8 cellular contexts compared by ENCODE assay signal in genomic region chr20:45812157-45813005, GRCh38. TPM values are rescaled to one million over a fixed set of nuclear protein-coding genes. Genes with fewer than 3 reads are reported as not detected.
DNase-seq lines count a peak whose midpoint lies in the region; ATAC-seq and TF ChIP-seq lines count a peak whose summit lies in the region.

Gene UBE2C (plus strand): TSS chr20:45812644. CDS start chr20:45812696, 52 bp downstream.

- 3% methylated on average over 65 of the region's 65 CpGs for WGBS in HUES64

- H3K4me1 ChIP-seq in HUES64 (ENCODE audit: insufficient read depth, low read length) (no peaks in the 10 kb centered on the region), OCI-LY1 (ENCODE audit: insufficient read depth, low read length, severe bottlenecking) (peaks cover 11% of the 10 kb centered on the region)

- H4K20me1 ChIP-seq in OCI-LY1 (ENCODE audit: insufficient read depth, low read length) = no peaks in the 10 kb centered on the region

- CTCF ChIA-PET in Calu3 (lab: Charles Lee) = interaction anchor here (1.6 kb wide), 1 partner anchor 11 kb away, joined by 3 read pairs; no protein-coding TSS in a partner anchor

- DNase-seq in Calu3 = peak; percentile 99
- peak; percentile 95 for DNase-seq in activated CD8-positive, alpha-beta memory T cell treated with anti-CD3 and anti-CD28 coated beads, Interleukin-2, amount 50 U/mL, for 48 hours
- peak; percentile 100 for DNase-seq in epidermal melanocyte (ENCODE audit: insufficient read length, low spot score)
- peak; percentile 99 for DNase-seq in middle frontal gyrus (ENCODE audit: extremely low spot score, low spot score)
- peak; percentile 79 to 87 for DNase-seq in stimulated activated CD8-positive, alpha-beta memory T cell treated with anti-CD3 and anti-CD28 coated beads, Interleukin-2, amount 100 ng/mL, for 1 hour (ENCODE audit: low read depth in 2 of 2)

- H3K27ac Mint-ChIP-seq in Calu3 (ENCODE audit: unreplicated experiment) = peak within 1 kb of the TSS; percentile 93

- peaks cover 63% of the 10 kb centered on the region for H3K36me3 Mint-ChIP-seq in Calu3 (ENCODE audit: insufficient read depth, unreplicated experiment)

- H3K9me3 Mint-ChIP-seq in Calu3 (ENCODE audit: low read depth, unreplicated experiment) = no peaks in the 10 kb centered on the region

- H3K4me3 Mint-ChIP-seq in Calu3 (ENCODE audit: low read depth, unreplicated experiment) = peak within 1 kb of the TSS; percentile 100

- peak; percentile 95 for ATAC-seq in GM21447 (IDR thresholded peaks at IDR 0.05; ENCODE audit: unreplicated experiment)

- H3K4me3 ChIP-seq in HUES64 (ENCODE audit: low read length) = peak within 1 kb of the TSS; percentile 97
- H3K4me3 ChIP-seq in OCI-LY1 (ENCODE audit: low read depth, low read length, poor library complexity, severe bottlenecking) = peak within 1 kb of the TSS; percentile 96

- no peaks in the 10 kb centered on the region for H3K27me3 Mint-ChIP-seq in Calu3 (ENCODE audit: unreplicated experiment)

- H3K9me2 ChIP-seq in OCI-LY1 (ENCODE audit: low read depth, low read length) = no peaks in the 10 kb centered on the region

- TF ChIP-seq CTCF in Calu3 (IDR thresholded peaks at IDR 0.05; ENCODE audit: unreplicated experiment) (no peak), OCI-LY1 (IDR thresholded peaks at IDR 0.05; ENCODE audit: low read length) (no peak)

- BruUV-seq in Calu3 (replicated peaks; lab: Mats Ljungman, UMichigan) = no TSS peak

- peaks cover 4% of the 10 kb centered on the region; the same call in 1 of the 2 replicates for H3F3A ChIP-seq in OCI-LY1 (ENCODE audit: insufficient read depth, low read length)

- H2AFZ ChIP-seq in OCI-LY1 (ENCODE audit: low read length) = no peak within 1 kb of the TSS

- H3K36me3 ChIP-seq in HUES64 (ENCODE audit: insufficient read depth, low read length) = peaks cover 74% of the 10 kb centered on the region
- H3K36me3 ChIP-seq in OCI-LY1 (ENCODE audit: insufficient read depth, low read length) = peaks cover 81% of the 10 kb centered on the region

- H3K27me3 ChIP-seq in HUES64 (ENCODE audit: insufficient read depth, low read length) (no peaks in the 10 kb centered on the region), OCI-LY1 (ENCODE audit: insufficient read depth, low read length) (no peaks in the 10 kb centered on the region)

- H3K27ac ChIP-seq in HUES64 (ENCODE audit: low read depth, low read length) = peak within 1 kb of the TSS; percentile 77
- peak within 1 kb of the TSS; percentile 82 for H3K27ac ChIP-seq in OCI-LY1 (ENCODE audit: low read depth, low read length, poor library complexity, severe bottlenecking)

- H3K9ac ChIP-seq in HUES64 (ENCODE audit: low read depth, low read length) (peak within 1 kb of the TSS; percentile 85), OCI-LY1 (ENCODE audit: low read length) (peak within 1 kb of the TSS; percentile 97)

- H3K4me1 Mint-ChIP-seq in Calu3 (ENCODE audit: low read depth, unreplicated experiment) = peaks cover 42% of the 10 kb centered on the region

- intact Hi-C loops in Calu3 (cut with micrococcal nuclease; ENCODE audit: unreplicated experiment) = no loop called here

- peaks cover 10% of the 10 kb centered on the region; the same call in 1 of the 2 replicates for H3K79me2 ChIP-seq in OCI-LY1 (ENCODE audit: insufficient read depth, low read length)

- H3K9me3 ChIP-seq in HUES64 (ENCODE audit: insufficient read depth, low read depth, low read length) = no peaks in the 10 kb centered on the region
- H3K9me3 ChIP-seq in OCI-LY1 (ENCODE audit: low read length) = peaks cover 6% of the 10 kb centered on the region

- peak within 1 kb of the TSS; percentile 81 for H3K4me2 ChIP-seq in OCI-LY1 (ENCODE audit: low read length)

RNA-seq across cellular contexts. Expression of gene UBE2C, which starts in this region (rescaled TPM):
- 189 and 210 TPM in 2 replicates for total RNA-seq in Calu3 (2022)
- 229 TPM for polyA plus RNA-seq in HUES64 (2013, experiment 1 of 2)
- 266 TPM for polyA plus RNA-seq in HUES64 (2013, experiment 2 of 2)

Comparison
In these comparisons a context has a peak if more than half of its experiments do, and no peak if none do; other contexts are left out.
1. Peak in every context shown above with its lines: DNase-seq, ATAC-seq, H3K4me3 ChIP-seq and H3K27ac ChIP-seq.